Comparison of ENCODE assay signal across 27 cellular contexts in genomic region chr7:79534128-79534527, GRCh38.
"Had no signal": no experiment of that assay in that cellular context is flagged by ENCODE, and none has a peak within 500 bp of the region (broad histone marks: within the 10 kb centered on the region; RNA-seq: fewer than 3 reads in every experiment).

No MANE protein-coding gene starts in this region.

- H3K27ac Mint-ChIP-seq: neural progenitor cell; progenitor cell of endocrine pancreas; stimulated activated effector memory CD8-positive, alpha-beta T cell treated with anti-CD3 and anti-CD28 coated beads, Interleukin-12 subunit alpha, Interleukin-12 subunit beta, amount 100 ng/mL, for 72 hours; stimulated activated naive B cell treated with anti-CD40 and anti-IgM and Interleukin-4, amounts not matched to agents 10 μg/mL and 1 μg/mL and 100 μg/mL, for 72 hours; stimulated activated naive CD8-positive, alpha-beta T cell treated with anti-CD3 and anti-CD28 coated beads, Interleukin-15, Interleukin-2, amounts not matched to agents 100 ng/mL and 50 ng/mL, for 24 hours had no signal

- H3K36me3 Mint-ChIP-seq: neural progenitor cell; stimulated activated effector memory CD8-positive, alpha-beta T cell treated with anti-CD3 and anti-CD28 coated beads, Interleukin-12 subunit alpha, Interleukin-12 subunit beta, amount 100 ng/mL, for 72 hours; stimulated activated naive B cell treated with anti-CD40 and anti-IgM and Interleukin-4, amounts not matched to agents 10 μg/mL and 1 μg/mL and 100 μg/mL, for 72 hours had no signal

- H3K4me1 Mint-ChIP-seq: stimulated activated effector memory CD8-positive, alpha-beta T cell treated with anti-CD3 and anti-CD28 coated beads, Interleukin-12 subunit alpha, Interleukin-12 subunit beta, amount 100 ng/mL, for 72 hours; stimulated activated naive B cell treated with anti-CD40 and anti-IgM and Interleukin-4, amounts not matched to agents 10 μg/mL and 1 μg/mL and 100 μg/mL, for 72 hours had no signal

- H3K9ac ChIP-seq: neural progenitor cell, parathyroid adenoma had no signal

- H3K27me3 ChIP-seq: neural progenitor cell, ovary, right lobe of liver, sigmoid colon, stomach, thyroid gland, tibial nerve, upper lobe of left lung, vagina had no signal

- H3K4me1 ChIP-seq: neural progenitor cell, parathyroid adenoma, psoas muscle, sigmoid colon, stomach, thyroid gland, upper lobe of left lung, vagina had no signal

- H3K4me3 ChIP-seq: neural progenitor cell, ovary, psoas muscle, right lobe of liver, sigmoid colon, stomach, thoracic aorta, thyroid gland, tibial nerve, upper lobe of left lung, vagina had no signal

- H3K36me3 ChIP-seq: neural progenitor cell, ovary, right lobe of liver, sigmoid colon, stomach, thoracic aorta, thyroid gland, tibial nerve, upper lobe of left lung, vagina had no signal

- H3K27me3 Mint-ChIP-seq: progenitor cell of endocrine pancreas; stimulated activated naive B cell treated with anti-CD40 and anti-IgM and Interleukin-4, amounts not matched to agents 10 μg/mL and 1 μg/mL and 100 μg/mL, for 72 hours; stimulated activated naive CD8-positive, alpha-beta T cell treated with anti-CD3 and anti-CD28 coated beads, Interleukin-15, Interleukin-2, amounts not matched to agents 100 ng/mL and 50 ng/mL, for 24 hours had no signal

- H3K4me3 Mint-ChIP-seq: nephron; neural progenitor cell; stimulated activated effector memory CD8-positive, alpha-beta T cell treated with anti-CD3 and anti-CD28 coated beads, Interleukin-12 subunit alpha, Interleukin-12 subunit beta, amount 100 ng/mL, for 72 hours; stimulated activated naive B cell treated with anti-CD40 and anti-IgM and Interleukin-4, amounts not matched to agents 10 μg/mL and 1 μg/mL and 100 μg/mL, for 72 hours; stimulated activated naive CD8-positive, alpha-beta T cell treated with anti-CD3 and anti-CD28 coated beads, Interleukin-15, Interleukin-2, amounts not matched to agents 100 ng/mL and 50 ng/mL, for 24 hours had no signal

- H3K9me3 ChIP-seq: ovary, psoas muscle, right lobe of liver, sigmoid colon, stomach, thoracic aorta, thyroid gland, tibial nerve, upper lobe of left lung, vagina had no signal

- H3K9me3 Mint-ChIP-seq: neural progenitor cell; stimulated activated naive B cell treated with anti-CD40 and anti-IgM and Interleukin-4, amounts not matched to agents 10 μg/mL and 1 μg/mL and 100 μg/mL, for 72 hours had no signal

- H3K4me2 ChIP-seq: neural progenitor cell had no signal

- H2AFZ ChIP-seq: neural progenitor cell, parathyroid adenoma had no signal

- H3K27ac ChIP-seq: neural progenitor cell, ovary, parathyroid adenoma, psoas muscle, right lobe of liver, sigmoid colon, stomach, thoracic aorta, thyroid gland, tibial nerve, upper lobe of left lung, vagina had no signal

- DNase-seq: occipital lobe; ovary; posterior cingulate gyrus; psoas muscle; right cardiac atrium; right lobe of liver; sigmoid colon; small intestine; stimulated activated CD4-positive, alpha-beta T cell treated with anti-CD3 and anti-CD28 coated beads, Interleukin-15, amount 100 ng/mL, for 24 hours; stimulated activated CD4-positive, alpha-beta T cell treated with anti-CD3 and anti-CD28 coated beads, Interleukin-2, amount 100 ng/mL, for 24 hours; stimulated activated CD4-positive, alpha-beta T cell treated with anti-CD3 and anti-CD28 coated beads, Interleukin-2, amount 100 ng/mL, for 48 hours; stimulated activated CD4-positive, alpha-beta T cell treated with anti-CD3 and anti-CD28 coated beads, Interleukin-4, amount 100 ng/mL, for 24 hours; stimulated activated naive B cell treated with anti-CD40 and anti-IgM and Interleukin-4, amounts not matched to agents 10 μg/mL and 1 μg/mL and 100 μg/mL, for 72 hours; stimulated activated naive CD4-positive, alpha-beta T cell treated with Interleukin-2 at 50 U/mL for 16 hours; stomach; thyroid gland; trophoblast cell; upper lobe of left lung had no signal

- ATAC-seq: psoas muscle; right cardiac atrium; right lobe of liver; stimulated activated effector memory CD8-positive, alpha-beta T cell treated with anti-CD3 and anti-CD28 coated beads, Interleukin-12 subunit alpha, Interleukin-12 subunit beta, amount 100 ng/mL, for 72 hours; stimulated activated naive B cell treated with anti-CD40 and anti-IgM and Interleukin-4, amounts not matched to agents 10 μg/mL and 1 μg/mL and 100 μg/mL, for 72 hours had no signal

- H3K79me2 ChIP-seq: parathyroid adenoma had no signal
